In the genomic region with DNA sequence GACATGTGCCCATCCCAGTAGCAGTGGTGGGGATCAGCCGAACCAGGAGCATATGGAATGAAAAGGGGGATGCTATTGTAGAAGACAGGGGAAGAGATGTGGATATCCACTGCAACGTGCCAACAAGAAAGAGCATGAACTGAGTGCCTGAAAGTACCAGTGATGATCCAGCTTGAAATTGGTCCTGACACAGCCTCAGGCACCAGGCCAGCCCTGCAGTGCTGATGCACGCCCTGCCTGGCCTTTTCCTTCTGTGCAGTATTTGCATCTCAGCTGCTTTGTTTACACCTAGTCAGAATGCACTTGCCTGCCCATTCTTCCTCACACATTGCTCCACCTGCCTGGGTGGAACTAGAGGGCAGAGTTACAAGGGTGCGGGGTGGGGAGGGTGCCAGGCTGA, we compare ENCODE assay signal across 29 cellular contexts. TPM values are rescaled to one million over a fixed set of nuclear protein-coding genes. Genes with fewer than 3 reads are reported as not detected.
DNase-seq lines count a peak whose midpoint lies in the region; ATAC-seq, FAIRE-seq and TF ChIP-seq lines count a peak whose summit lies in the region.
"Had no signal": no experiment of that assay in that cellular context is flagged by ENCODE, and none has a peak within 500 bp of the region (broad histone marks: within the 10 kb centered on the region; RNA-seq: fewer than 3 reads in every experiment).

No MANE protein-coding gene starts in this region.

- DNase-seq in DMS153 treated with DMSO at 0.1 percent for 48 hours (lab: John Stamatoyannopoulos, UW; ENCODE audit: unreplicated experiment) (peak; percentile 70), NCI-H146 treated with DMSO at 0.1 percent for 48 hours (lab: John Stamatoyannopoulos, UW; ENCODE audit: unreplicated experiment) (peak; percentile 6), NCI-H748 treated with DMSO at 0.1 percent for 48 hours (lab: John Stamatoyannopoulos, UW) (peak; percentile 56), H1 (ENCODE audit: low read depth in 1 of 2, low spot score in 2 of 2) (no peak), neuronal stem cell (ENCODE audit: low spot score) (no peak), glutamatergic neuron (no peak), endodermal cell (no peak)
- DNase-seq: activated CD8-positive, alpha-beta memory T cell treated with anti-CD3 and anti-CD28 coated beads for 24 hours; activated naive CD4-positive, alpha-beta T cell; activated T-cell treated with anti-CD3 and anti-CD28 coated beads, Interleukin-2, amount 50 U/mL, for 4 hours; amygdala; CD4-positive, CD25-positive, alpha-beta regulatory T cell; DMS53; heart right ventricle; naive thymus-derived CD8-positive, alpha-beta T cell; PC-3; retina; SHP77 treated with DMSO at 0.1 percent for 48 hours; stimulated activated CD4-positive, alpha-beta T cell treated with anti-CD3 and anti-CD28 coated beads, Interleukin-4, amount 100 ng/mL, for 1 hour; stimulated activated naive CD4-positive, alpha-beta T cell had no signal

- H3K36me3 Mint-ChIP-seq in glutamatergic neuron (ENCODE audit: unreplicated experiment), result no peaks in the 10 kb centered on the region
- no peaks in the 10 kb centered on the region for H3K36me3 Mint-ChIP-seq in endodermal cell (ENCODE audit: low read depth)

- FAIRE-seq in H1 (lab: Jason Lieb, UNC), result no peak
- FAIRE-seq: endothelial cell of umbilical vein, GM12891, HepG2 had no signal

- H4K8ac ChIP-seq in H1 (ENCODE audit: extremely low read depth, insufficient read depth, low read length) (no peak overlapping the region), neuronal stem cell (ENCODE audit: low read depth, low read length) (no peak overlapping the region)

- no peak for TF ChIP-seq RAD21 in H1 (IDR thresholded peaks at IDR 0.05 in 1 of 2, conservative IDR thresholded peaks at IDR 0.05 in 1 of 2; ENCODE audit: low read depth in 2 of 2, low read length in 2 of 2)

- ATAC-seq in GM18505 (IDR thresholded peaks at IDR 0.05; ENCODE audit: unreplicated experiment), result no peak
- ATAC-seq: activated T-cell treated with anti-CD3 and anti-CD28 coated beads, Interleukin-2, amount 50 U/mL, for 4 hours; heart right ventricle; HepG2; left lobe of liver; naive thymus-derived CD8-positive, alpha-beta T cell; PC-3; T-cell had no signal

- H3K27ac Mint-ChIP-seq in glutamatergic neuron (ENCODE audit: unreplicated experiment), result no peak overlapping the region
- H3K27ac Mint-ChIP-seq in endodermal cell, result no peak overlapping the region
- H3K27ac Mint-ChIP-seq: dendritic cell treated with granulocyte-macrophage colony-stimulating factor and Interleukin-4, amounts not matched to agents 40 ng/mL and 50 ng/mL, for 4 days; T-cell had no signal

- H3K4me3 Mint-ChIP-seq in glutamatergic neuron (ENCODE audit: unreplicated experiment), result no peak overlapping the region
- no peak overlapping the region for H3K4me3 Mint-ChIP-seq in endodermal cell
- H3K4me3 Mint-ChIP-seq: activated T-cell treated with anti-CD3 and anti-CD28 coated beads, Interleukin-2, amount 50 U/mL, for 4 hours; CD4-positive, CD25-positive, alpha-beta regulatory T cell; dendritic cell treated with granulocyte-macrophage colony-stimulating factor and Interleukin-4, amounts not matched to agents 40 ng/mL and 50 ng/mL, for 4 days; naive thymus-derived CD8-positive, alpha-beta T cell; T-cell had no signal

- peaks cover 7% of the 10 kb centered on the region for H3K4me1 Mint-ChIP-seq in glutamatergic neuron (ENCODE audit: low read depth, unreplicated experiment)
- peaks cover 24% of the 10 kb centered on the region for H3K4me1 Mint-ChIP-seq in endodermal cell
- H3K4me1 Mint-ChIP-seq: naive thymus-derived CD8-positive, alpha-beta T cell; T-cell had no signal

- TF ChIP-seq EP300 in H1 (IDR thresholded peaks at IDR 0.05; ENCODE audit: borderline replicate concordance in 1 of 2, low read depth in 2 of 2, low read length in 2 of 2), result no peak

- H3K9me3 Mint-ChIP-seq in glutamatergic neuron (ENCODE audit: unreplicated experiment), result no peaks in the 10 kb centered on the region
- H3K9me3 Mint-ChIP-seq in endodermal cell, result no peaks in the 10 kb centered on the region
- H3K9me3 Mint-ChIP-seq: activated T-cell treated with anti-CD3 and anti-CD28 coated beads, Interleukin-2, amount 50 U/mL, for 4 hours; CD4-positive, CD25-positive, alpha-beta regulatory T cell; dendritic cell treated with granulocyte-macrophage colony-stimulating factor and Interleukin-4, amounts not matched to agents 40 ng/mL and 50 ng/mL, for 4 days; naive thymus-derived CD8-positive, alpha-beta T cell; T-cell had no signal

- H3K27me3 ChIP-seq in H1 (replicated peaks in 1 of 4; ENCODE audit: control insufficient read depth in 3 of 4, extremely low read depth in 1 of 4, insufficient read depth in 3 of 4, low read length in 3 of 4) (no peaks in the 10 kb centered on the region; a peak in 1 of 7 replicates), neuronal stem cell (ENCODE audit: control insufficient read depth in 3 of 3, insufficient read depth in 3 of 3, low read depth in 1 of 3, low read length in 3 of 3) (no peaks in the 10 kb centered on the region), endodermal cell (ENCODE audit: control insufficient read depth, insufficient read depth, low read length, poor library complexity, severe bottlenecking) (no peaks in the 10 kb centered on the region)
- H3K27me3 ChIP-seq: heart right ventricle had no signal

- no peaks in the 10 kb centered on the region for H3K79me2 ChIP-seq in H1 (ENCODE audit: control insufficient read depth in 1 of 2, insufficient read depth in 2 of 2, low read length in 2 of 2)

- H2AK5ac ChIP-seq in H1 (ENCODE audit: low read depth, low read length) (no peak overlapping the region), neuronal stem cell (ENCODE audit: low read depth, low read length) (no peak overlapping the region)

- no peak overlapping the region for H3K56ac ChIP-seq in H1 (replicated peaks; ENCODE audit: insufficient read length, low read depth, low read length)

- no peak overlapping the region for H2BK5ac ChIP-seq in H1 (ENCODE audit: low read depth, low read length)
- no peak overlapping the region for H2BK5ac ChIP-seq in neuronal stem cell (ENCODE audit: low read length)

- peak overlapping the region; percentile 13; the same call in 1 of the 2 replicates for H2BK15ac ChIP-seq in H1 (ENCODE audit: low read length)
- no peak overlapping the region for H2BK15ac ChIP-seq in neuronal stem cell (ENCODE audit: low read length)

- H3K4me3 ChIP-seq in H1 (ENCODE audit: extremely low read depth in 1 of 4, insufficient read depth in 2 of 4, low read depth in 3 of 4, low read length in 4 of 4), result no peak overlapping the region
- H3K4me3 ChIP-seq in neuronal stem cell (ENCODE audit: low read length in 2 of 2), result no peak overlapping the region
- H3K4me3 ChIP-seq in endodermal cell (ENCODE audit: low read length), result no peak overlapping the region
- H3K4me3 ChIP-seq: heart right ventricle, thoracic aorta had no signal

- no peak overlapping the region for H3K27ac ChIP-seq in H1 (ENCODE audit: low read depth, low read length)
- no peak overlapping the region for H3K27ac ChIP-seq in neuronal stem cell (replicated peaks; ENCODE audit: low read length)
- H3K27ac ChIP-seq in endodermal cell (ENCODE audit: low read depth, low read length), result no peak overlapping the region
- H3K27ac ChIP-seq: heart right ventricle, thoracic aorta had no signal

- H3K4me1 ChIP-seq in H1 (replicated peaks in 1 of 4; ENCODE audit: control insufficient read depth in 3 of 4, insufficient read depth in 4 of 4, low read length in 3 of 4) (peaks cover 9 to 23% (median 15%) of the 10 kb centered on the region in 4 experiments), neuronal stem cell (ENCODE audit: control insufficient read depth in 2 of 2, insufficient read depth in 1 of 2, low read depth in 1 of 2, low read length in 2 of 2) (peaks cover 0 to 16% of the 10 kb centered on the region in 2 donors), endodermal cell (ENCODE audit: control insufficient read depth, insufficient read depth, low read length) (no peaks in the 10 kb centered on the region)

- H3K23ac ChIP-seq in H1 (ENCODE audit: insufficient read length) (no peak overlapping the region), neuronal stem cell (ENCODE audit: low read depth, low read length, poor library complexity) (no peak overlapping the region)

- H2BK12ac ChIP-seq in H1 (ENCODE audit: low read depth, low read length) (no peak overlapping the region; the same call in 1 of the 2 replicates), neuronal stem cell (ENCODE audit: low read length) (no peak overlapping the region)

- no peak overlapping the region for H3K9ac ChIP-seq in H1 (replicated peaks in 1 of 4; ENCODE audit: extremely low read depth in 1 of 4, low read depth in 3 of 4, low read length in 3 of 4)
- H3K9ac ChIP-seq in neuronal stem cell (ENCODE audit: low read depth, low read length, poor library complexity), result no peak overlapping the region
- H3K9ac ChIP-seq in endodermal cell (ENCODE audit: extremely low read depth, low read length, poor library complexity, severe bottlenecking), result no peak overlapping the region

- H3K23me2 ChIP-seq in H1 (ENCODE audit: low read depth, low read length), result peaks cover 3% of the 10 kb centered on the region; the same call in 1 of the 2 replicates

- H3K27me3 Mint-ChIP-seq in glutamatergic neuron (ENCODE audit: unreplicated experiment) (peaks cover 2% of the 10 kb centered on the region), endodermal cell (ENCODE audit: insufficient read depth) (no peaks in the 10 kb centered on the region)
- H3K27me3 Mint-ChIP-seq: CD4-positive, CD25-positive, alpha-beta regulatory T cell; dendritic cell treated with granulocyte-macrophage colony-stimulating factor and Interleukin-4, amounts not matched to agents 40 ng/mL and 50 ng/mL, for 4 days; naive thymus-derived CD8-positive, alpha-beta T cell; T-cell had no signal

- H4K20me1 ChIP-seq in H1 (replicated peaks in 1 of 2; ENCODE audit: control insufficient read depth in 1 of 2, insufficient read depth in 2 of 2, low read length in 2 of 2), result no peaks in the 10 kb centered on the region

- POLR2A ChIA-PET in H1 (lab: Charles Lee; ENCODE audit: partially characterized antibody), result no interaction called here

- H3K36me3 ChIP-seq in H1 (ENCODE audit: control insufficient read depth in 2 of 4, insufficient read depth in 4 of 4, low read length in 3 of 4) (no peaks in the 10 kb centered on the region), neuronal stem cell (replicated peaks in 1 of 2; ENCODE audit: control insufficient read depth in 2 of 2, insufficient read depth in 2 of 2, low read length in 2 of 2) (peaks cover 2 to 12% of the 10 kb centered on the region in 2 donors), endodermal cell (ENCODE audit: control insufficient read depth, insufficient read depth, low read length) (no peaks in the 10 kb centered on the region)
- H3K36me3 ChIP-seq: thoracic aorta had no signal

- H4K5ac ChIP-seq in H1 (ENCODE audit: insufficient read length, low read depth, low read length), result no peak overlapping the region

- no peak for TF ChIP-seq POLR2A in H1 (IDR thresholded peaks at IDR 0.05; ENCODE audit: control extremely low read depth in 1 of 2, low read depth in 2 of 2, low read length in 2 of 2)
- TF ChIP-seq POLR2A in GM18505 (IDR thresholded peaks at IDR 0.05; ENCODE audit: borderline replicate concordance, extremely low read depth, insufficient read depth, insufficient read length), result no peak

- TF ChIP-seq CTCF in H1 (IDR thresholded peaks at IDR 0.05; ENCODE audit: control extremely low read depth in 1 of 3, insufficient read depth in 1 of 3, low read depth in 1 of 3, low read length in 3 of 3) (no peak), glutamatergic neuron (IDR thresholded peaks at IDR 0.05; ENCODE audit: partially characterized antibody, unreplicated experiment) (no peak), endodermal cell (conservative IDR thresholded peaks at IDR 0.05) (no peak)

- no peak overlapping the region for H3K4ac ChIP-seq in H1 (replicated peaks; ENCODE audit: insufficient read length, low read depth, low read length)
- no peak overlapping the region for H3K4ac ChIP-seq in neuronal stem cell (ENCODE audit: low read length)

- H4K91ac ChIP-seq in H1 (replicated peaks; ENCODE audit: insufficient read length, low read length) (no peak overlapping the region), neuronal stem cell (ENCODE audit: low read depth, low read length, poor library complexity) (no peak overlapping the region)

- H3K4me2 ChIP-seq in H1 (ENCODE audit: insufficient read depth in 1 of 2, low read depth in 2 of 2, low read length in 2 of 2), result no peak overlapping the region
- no peak overlapping the region for H3K4me2 ChIP-seq in neuronal stem cell (ENCODE audit: insufficient read depth, low read length, poor library complexity, severe bottlenecking)

- H2BK120ac ChIP-seq in H1 (replicated peaks; ENCODE audit: low read depth, low read length) (no peak overlapping the region), neuronal stem cell (ENCODE audit: low read depth, low read length) (no peak overlapping the region)

- CTCF ChIA-PET in H1 (lab: Charles Lee; ENCODE audit: partially characterized antibody), result interaction anchor here (1.2 to 4.4 kb wide), 9 partner anchors 8 to 119 kb away, joined by 3 to 31 read pairs (median 5); a partner anchor contains a TSS

- no peak overlapping the region for H3K14ac ChIP-seq in H1 (ENCODE audit: insufficient read length)
- H3K14ac ChIP-seq in neuronal stem cell (ENCODE audit: low read length), result no peak overlapping the region

- WGBS in H1 (ENCODE audit: extremely low coverage in 1 of 2, insufficient coverage in 1 of 2, insufficient read length in 1 of 2, insufficient replicate concordance in 2 of 2, low coverage in 1 of 2, low lambda C conversion rate in 2 of 2, missing lambda C conversion rate in 1 of 2), 2 experiments, result 86% methylated on average over 4 of the region's 4 CpGs; no CpG with 5 or more reads in 1 of the 2 experiments
- no CpG with 5 or more reads among the region's 4 CpGs for WGBS in neuronal stem cell (ENCODE audit: extremely low coverage in 2 of 2, insufficient read length in 2 of 2, insufficient replicate concordance in 1 of 2), 2 donors
- 88 to 96% methylated on average over 2 to 4 of the region's 4 CpGs for WGBS in endodermal cell (ENCODE audit: insufficient coverage in 1 of 2, insufficient read length in 1 of 2), 2 experiments

- 0 out of 2 replicates have a peak overlapping the region, but pooled peaks have one; percentile 62 for H2BK20ac ChIP-seq in H1 (ENCODE audit: low read length)

- H3K79me1 ChIP-seq in H1 (ENCODE audit: low read depth, low read length) (no peaks in the 10 kb centered on the region), neuronal stem cell (ENCODE audit: low read depth, low read length) (peaks cover 2% of the 10 kb centered on the region)

- H2AFZ ChIP-seq in H1 (ENCODE audit: low read length) (no peak overlapping the region), neuronal stem cell (ENCODE audit: low read length) (no peak overlapping the region)

- H3K9me3 ChIP-seq in H1 (ENCODE audit: insufficient read depth in 2 of 2, low read depth in 1 of 2, low read length in 1 of 2) (no peaks in the 10 kb centered on the region), neuronal stem cell (replicated peaks in 1 of 2; ENCODE audit: control insufficient read depth in 2 of 2, insufficient read depth in 1 of 2, low read depth in 1 of 2, low read length in 2 of 2) (no peaks in the 10 kb centered on the region), endodermal cell (ENCODE audit: control insufficient read depth, low read length) (no peaks in the 10 kb centered on the region)
- H3K9me3 ChIP-seq: heart right ventricle, thoracic aorta had no signal

- no peak overlapping the region for H3K18ac ChIP-seq in H1 (ENCODE audit: extremely low read depth, low read length)
- no peak overlapping the region for H3K18ac ChIP-seq in neuronal stem cell (ENCODE audit: low read length)

RNA-seq across cellular contexts. Expression of a gene that starts 50.3 kb away (rescaled TPM):
- total RNA-seq in H1 (2021; fragmentation: NEBNext Ultra II Directional; extraction: Animal tissue kit (Norgen Biotek cat#: 25700)), result 22.7 and 23.3 TPM in 2 replicates
- 13.5 and 17.4 TPM in 2 replicates for polyA plus RNA-seq in H1 (2011; rRNA removed)
- polyA plus RNA-seq in H1 (2011; cell fraction: cytosol; rRNA removed), result 17.3 TPM
- polyA plus RNA-seq in H1 (2011; cell fraction: nucleus; rRNA removed), result 51.9 TPM
- polyA plus RNA-seq in H1 (2012, experiment 1 of 2), result 9.2 to 17.1 TPM (median 15.6 TPM) in 4 replicates
- polyA plus RNA-seq in H1 (2012, experiment 2 of 2), result 7.0 TPM
- 19.3 TPM for polyA plus RNA-seq in H1 (2013, experiment 1 of 2)
- polyA plus RNA-seq in H1 (2013, experiment 2 of 2), result 19.6 TPM
- polyA minus RNA-seq in H1 (2011; rRNA and poly(A)+ RNA removed), result 2.1 and 5.6 TPM in 2 replicates
- 13.7 TPM for polyA minus RNA-seq in H1 (2011; cell fraction: cytosol; rRNA and poly(A)+ RNA removed)
- 21.4 TPM for polyA minus RNA-seq in H1 (2011; cell fraction: nucleus; rRNA and poly(A)+ RNA removed)
- 2.7 TPM for polyA plus RNA-seq in neuronal stem cell (2013, experiment 1 of 2)
- polyA plus RNA-seq in neuronal stem cell (2013, experiment 2 of 2), result 2.4 TPM
- total RNA-seq in glutamatergic neuron (ENCODE audit: unreplicated experiment), result not detected
- 1 to 10 TPM; 3.3 to 4.4 TPM for total RNA-seq in endodermal cell
- polyA plus RNA-seq in endodermal cell (2013, experiment 1 of 2), result 0.85 TPM
- 0.70 TPM for polyA plus RNA-seq in endodermal cell (2013, experiment 2 of 2)
- total RNA-seq: osteoblast had no signal
- polyA plus RNA-seq: CD4-positive, CD25-positive, alpha-beta regulatory T cell; naive thymus-derived CD8-positive, alpha-beta T cell had no signal

Comparison
In these comparisons a context has a peak if more than half of its experiments do, and no peak if none do; other contexts are left out.
1. DNase-seq: peak in DMS153 treated with DMSO at 0.1 percent for 48 hours (single experiment), NCI-H146 treated with DMSO at 0.1 percent for 48 hours (single experiment) and NCI-H748 treated with DMSO at 0.1 percent for 48 hours (single experiment); none in H1 (0 of 2), neuronal stem cell (single experiment), glutamatergic neuron (single experiment) and endodermal cell (single experiment).